ENCODE assay signal across 36 cellular contexts in the genomic region with DNA sequence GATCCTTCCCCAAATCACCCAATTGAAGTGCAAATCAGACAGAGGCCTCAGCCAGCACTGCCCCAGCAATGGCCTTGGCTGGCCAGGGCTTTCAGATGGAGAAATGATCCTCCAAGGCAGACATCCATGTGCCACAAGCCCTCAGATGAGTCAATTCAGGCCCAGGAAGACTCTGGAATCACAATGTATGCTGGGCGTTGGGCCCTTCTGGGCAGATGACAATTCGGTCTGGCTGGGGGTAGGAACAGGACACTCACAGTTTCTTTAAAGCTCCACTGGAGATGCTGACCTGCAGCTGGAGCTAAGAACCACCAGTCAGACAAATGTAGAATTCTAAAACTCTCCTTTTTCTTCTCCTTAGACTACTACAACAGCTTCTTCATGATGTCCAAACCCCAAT. TPM values are rescaled to one million over a fixed set of nuclear protein-coding genes. Genes with fewer than 3 reads are reported as not detected.
"Had no signal": no experiment of that assay in that cellular context is flagged by ENCODE, and none has a peak within 500 bp of the region (broad histone marks: within the 10 kb centered on the region; RNA-seq: fewer than 3 reads in every experiment).

No MANE protein-coding gene starts in this region.

- H3K36me3 ChIP-seq: brain microvascular endothelial cell, gastrocnemius medialis, left lung, lower lobe of right lung, pancreas, right atrium auricular region, upper lobe of right lung had no signal

- H3K4me1 ChIP-seq: gastrocnemius medialis, left lung, lower lobe of right lung, right atrium auricular region, upper lobe of right lung had no signal

- H3K27ac ChIP-seq: brain microvascular endothelial cell, coronary artery, dorsolateral prefrontal cortex, gastrocnemius medialis, left lung, lower lobe of right lung, pancreas, right atrium auricular region, upper lobe of right lung had no signal

- H3K27me3 ChIP-seq: brain microvascular endothelial cell, dorsolateral prefrontal cortex, gastrocnemius medialis, left lung, pancreas, right atrium auricular region, upper lobe of right lung had no signal

- H3K36me3 Mint-ChIP-seq: immature natural killer cell, naive B cell had no signal

- H3K4me3 ChIP-seq: coronary artery, dorsolateral prefrontal cortex, gastrocnemius medialis, left lung, lower lobe of right lung, pancreas, right atrium auricular region, upper lobe of right lung had no signal

- H3K4me3 Mint-ChIP-seq: activated CD4-positive, alpha-beta T cell treated with anti-CD3 and anti-CD28 coated beads for 36 hours; immature natural killer cell; naive B cell; neural crest cell; stimulated activated naive CD8-positive, alpha-beta T cell treated with anti-CD3 and anti-CD28 coated beads, Interleukin-15, amount 100 ng/mL, for 72 hours; T-helper 2 cell treated with Interferon-gamma antibody and Interleukin-4, amounts not matched to agents 5 μg/mL and 100 μg/mL, for 36 hours had no signal

- H3K27ac Mint-ChIP-seq: activated CD4-positive, alpha-beta T cell treated with anti-CD3 and anti-CD28 coated beads for 36 hours; naive B cell; T-helper 2 cell treated with Interferon-gamma antibody and Interleukin-4, amounts not matched to agents 5 μg/mL and 100 μg/mL, for 36 hours had no signal

- H3K9me3 ChIP-seq: gastrocnemius medialis, lower lobe of right lung, pancreas, right atrium auricular region, upper lobe of right lung had no signal

- DNase-seq: activated CD4-positive, alpha-beta T cell treated with anti-CD3 and anti-CD28 coated beads for 36 hours; activated CD4-positive, alpha-beta T cell treated with anti-CD3 and anti-CD28 coated beads, Interleukin-2, amount 50 U/mL, for 4 hours; activated CD4-positive, CD25-positive, alpha-beta regulatory T cell; activated CD8-positive, alpha-beta memory T cell treated with anti-CD3 and anti-CD28 coated beads for 24 hours; activated effector memory CD4-positive, alpha-beta T cell treated with Interleukin-2 at 50 U/mL for 16 hours; activated naive CD4-positive, alpha-beta T cell treated with Interleukin-2 at 50 U/mL for 16 hours; amniotic stem cell; brain microvascular endothelial cell; dorsolateral prefrontal cortex; effector memory CD4-positive, alpha-beta T cell; gastrocnemius medialis; hippocampal formation; immature natural killer cell; left lung; lower lobe of right lung; mesenchymal stem cell; naive B cell; nucleus accumbens; pancreas; stimulated activated CD4-positive, alpha-beta T cell treated with anti-CD3 and anti-CD28 coated beads, Interleukin-2, amount 100 ng/mL, for 48 hours; stimulated activated naive CD8-positive, alpha-beta T cell treated with anti-CD3 and anti-CD28 coated beads, Interleukin-15, amount 100 ng/mL, for 72 hours; substantia nigra; T-helper 1 cell; upper lobe of right lung had no signal

- H3K4me1 Mint-ChIP-seq: naive B cell had no signal

- ATAC-seq: activated CD4-positive, alpha-beta T cell treated with anti-CD3 and anti-CD28 coated beads for 36 hours; gastrocnemius medialis; left lung; lower lobe of right lung; stimulated activated naive CD8-positive, alpha-beta T cell treated with anti-CD3 and anti-CD28 coated beads, Interleukin-15, amount 100 ng/mL, for 72 hours; upper lobe of right lung had no signal

- H3K27me3 Mint-ChIP-seq: activated CD4-positive, alpha-beta T cell treated with anti-CD3 and anti-CD28 coated beads for 36 hours; stimulated activated naive CD8-positive, alpha-beta T cell treated with anti-CD3 and anti-CD28 coated beads, Interleukin-15, amount 100 ng/mL, for 72 hours had no signal

- H3K9me3 Mint-ChIP-seq: immature natural killer cell; neural crest cell; T-helper 2 cell treated with Interferon-gamma antibody and Interleukin-4, amounts not matched to agents 5 μg/mL and 100 μg/mL, for 36 hours had no signal

RNA-seq across cellular contexts. Expression of a gene that starts 7.1 kb away (rescaled TPM):
- total RNA-seq: activated CD4-positive, alpha-beta T cell treated with anti-CD3 and anti-CD28 coated beads for 36 hours; astrocyte; cardiac septum; cerebellum; dorsolateral prefrontal cortex; epithelial cell of proximal tubule; gastrocnemius medialis; kidney epithelial cell; left lung; lower lobe of right lung; mucosa of gallbladder; neural crest cell; pancreas; pulmonary artery endothelial cell; right atrium auricular region; upper lobe of right lung had no signal
- polyA plus RNA-seq: immature natural killer cell, pancreas, thymus had no signal

RNA-seq across cellular contexts. Expression of a gene that starts 9.3 kb away (rescaled TPM):
- total RNA-seq: activated CD4-positive, alpha-beta T cell treated with anti-CD3 and anti-CD28 coated beads for 36 hours; astrocyte; cardiac septum; cerebellum; epithelial cell of proximal tubule; gastrocnemius medialis; kidney epithelial cell; left lung; lower lobe of right lung; mucosa of gallbladder; neural crest cell; pancreas; pulmonary artery endothelial cell; right atrium auricular region; upper lobe of right lung had no signal
- polyA plus RNA-seq: immature natural killer cell, pancreas had no signal

RNA-seq across cellular contexts. Expression of a gene that starts 12.4 kb away (rescaled TPM):
- total RNA-seq: activated CD4-positive, alpha-beta T cell treated with anti-CD3 and anti-CD28 coated beads for 36 hours; astrocyte; cardiac septum; epithelial cell of proximal tubule; gastrocnemius medialis; kidney epithelial cell; left lung; lower lobe of right lung; mucosa of gallbladder; neural crest cell; pancreas; pulmonary artery endothelial cell; right atrium auricular region; upper lobe of right lung had no signal
- polyA plus RNA-seq: immature natural killer cell had no signal

RNA-seq across cellular contexts. Expression of a gene that starts 26.7 kb away (rescaled TPM):
- total RNA-seq: activated CD4-positive, alpha-beta T cell treated with anti-CD3 and anti-CD28 coated beads for 36 hours; astrocyte; cardiac septum; cerebellum; epithelial cell of proximal tubule; gastrocnemius medialis; kidney epithelial cell; left lung; lower lobe of right lung; mucosa of gallbladder; neural crest cell; pancreas; pulmonary artery endothelial cell; right atrium auricular region; upper lobe of right lung had no signal
- polyA plus RNA-seq: immature natural killer cell, pancreas had no signal

RNA-seq across cellular contexts. Expression of a gene that starts 53.1 kb away (rescaled TPM):
- total RNA-seq: activated CD4-positive, alpha-beta T cell treated with anti-CD3 and anti-CD28 coated beads for 36 hours; astrocyte; cardiac septum; epithelial cell of proximal tubule; gastrocnemius medialis; kidney epithelial cell; left lung; lower lobe of right lung; mucosa of gallbladder; pancreas; pulmonary artery endothelial cell; right atrium auricular region; upper lobe of right lung had no signal
- polyA plus RNA-seq: immature natural killer cell, pancreas had no signal
